ENCODE assay signal across 1 cellular context in genomic region chr19:33861950-33862349, GRCh38.
TF ChIP-seq lines count a peak whose summit lies in the region.

No MANE protein-coding gene starts in this region.

TF ChIP-seq in HepG2, 621 proteins besides CTCF, POLR2A, EP300 and RAD21 (continued from another document):
- TF ChIP-seq ETV5 (CRISPR knock-in tag; IDR thresholded peaks at IDR 0.05; ENCODE audit: borderline replicate concordance) (no peak), GATAD2A (CRISPR knock-in tag; IDR thresholded peaks at IDR 0.05) (no peak), BCL3 (CRISPR knock-in tag; IDR thresholded peaks at IDR 0.05) (no peak)
